ENCODE assay signal across 13 cellular contexts in genomic region chrX:154979671-154980070, GRCh38.
"Had no signal": no experiment of that assay in that cellular context is flagged by ENCODE, and none has a peak within 500 bp of the region (broad histone marks: within the 10 kb centered on the region; RNA-seq: fewer than 3 reads in every experiment).

No MANE protein-coding gene starts in this region.

- H3K4me1 ChIP-seq: ascending aorta, gastrocnemius medialis, pancreas, testis had no signal

- H3K36me3 Mint-ChIP-seq: activated naive CD8-positive, alpha-beta T cell treated with anti-CD3 and anti-CD28 coated beads, Interleukin-2, amount 10 ng/mL, durations not matched to agents 7 days and 5 days had no signal

- H3K36me3 ChIP-seq: ascending aorta, gastrocnemius medialis, pancreas had no signal

- DNase-seq: activated CD4-positive, alpha-beta T cell treated with anti-CD3 and anti-CD28 coated beads, Interleukin-2, amount 50 U/mL, for 48 hours; activated gamma-delta T cell; activated naive CD8-positive, alpha-beta T cell treated with anti-CD3 and anti-CD28 coated beads, Interleukin-2, amount 10 ng/mL, durations not matched to agents 7 days and 5 days; activated T-cell treated with anti-CD3 and anti-CD28 coated beads, Interleukin-2, amount 50 U/mL, for 4 hours; gastrocnemius medialis; heart right ventricle; kidney; naive B cell; pancreas; stimulated activated CD4-positive, alpha-beta T cell treated with anti-CD3 and anti-CD28 coated beads, Interleukin-4, amount 100 ng/mL, for 24 hours; stimulated activated naive CD8-positive, alpha-beta T cell treated with anti-CD3 and anti-CD28 coated beads, Interleukin-15, amount 100 ng/mL, for 72 hours; testis had no signal

- H3K9me3 ChIP-seq: ascending aorta, gastrocnemius medialis, pancreas, testis had no signal

- H3K4me3 Mint-ChIP-seq: activated T-cell treated with anti-CD3 and anti-CD28 coated beads, Interleukin-2, amount 50 U/mL, for 4 hours had no signal

- H3K27ac Mint-ChIP-seq: stimulated activated naive CD8-positive, alpha-beta T cell treated with anti-CD3 and anti-CD28 coated beads, Interleukin-15, amount 100 ng/mL, for 72 hours had no signal

- H3K27me3 ChIP-seq: ascending aorta, gastrocnemius medialis, heart right ventricle, pancreas, testis had no signal

- H3K9me3 Mint-ChIP-seq: activated naive CD8-positive, alpha-beta T cell treated with anti-CD3 and anti-CD28 coated beads, Interleukin-2, amount 10 ng/mL, durations not matched to agents 7 days and 5 days; activated T-cell treated with anti-CD3 and anti-CD28 coated beads, Interleukin-2, amount 50 U/mL, for 4 hours; stimulated activated naive CD8-positive, alpha-beta T cell treated with anti-CD3 and anti-CD28 coated beads, Interleukin-15, amount 100 ng/mL, for 72 hours had no signal

- H3K27ac ChIP-seq: ascending aorta, gastrocnemius medialis, pancreas, testis had no signal

- ATAC-seq: activated T-cell treated with anti-CD3 and anti-CD28 coated beads, Interleukin-2, amount 50 U/mL, for 4 hours; gastrocnemius medialis; stimulated activated naive CD8-positive, alpha-beta T cell treated with anti-CD3 and anti-CD28 coated beads, Interleukin-15, amount 100 ng/mL, for 72 hours had no signal

- H3K27me3 Mint-ChIP-seq: naive B cell; stimulated activated naive CD8-positive, alpha-beta T cell treated with anti-CD3 and anti-CD28 coated beads, Interleukin-15, amount 100 ng/mL, for 72 hours had no signal

- H3K4me3 ChIP-seq: pancreas, testis had no signal
